Comparison of ENCODE assay signal across 8 cellular contexts in genomic region chr20:63968928-63969760, GRCh38. TPM values are rescaled to one million over a fixed set of nuclear protein-coding genes. Genes with fewer than 3 reads are reported as not detected.
DNase-seq lines count a peak whose midpoint lies in the region; ATAC-seq lines count a peak whose summit lies in the region.

No MANE protein-coding gene starts in this region.

- ATAC-seq in GM21717 (IDR thresholded peaks at IDR 0.05; ENCODE audit: unreplicated experiment) (no peak), HG02870 (IDR thresholded peaks at IDR 0.05; ENCODE audit: unreplicated experiment) (no peak)

- H3K36me3 ChIP-seq in effector memory CD4-positive, alpha-beta T cell (ENCODE audit: control insufficient read depth, insufficient read depth, low read length) = no peaks in the 10 kb centered on the region
- peaks cover 5% of the 10 kb centered on the region for H3K36me3 ChIP-seq in mucosa of stomach (ENCODE audit: control insufficient read depth, insufficient read depth, low read length)
- no peaks in the 10 kb centered on the region for H3K36me3 ChIP-seq in urinary bladder (ENCODE audit: insufficient read depth)

- H3K27ac Mint-ChIP-seq in T-helper 1 cell treated with Interleukin-12 subunit alpha and Interleukin-12 subunit beta and Interleukin-4 antibody, amounts not matched to agents 30 μg/mL and 1 μg/mL, for 36 hours = peak overlapping the region; percentile 80

- no peaks in the 10 kb centered on the region for H3K9me3 Mint-ChIP-seq in T-helper 1 cell treated with Interleukin-12 subunit alpha and Interleukin-12 subunit beta and Interleukin-4 antibody, amounts not matched to agents 30 μg/mL and 1 μg/mL, for 36 hours

- H3K9ac ChIP-seq in mucosa of stomach (ENCODE audit: low read length) = peak overlapping the region; percentile 76

- H3K4me3 Mint-ChIP-seq in T-helper 1 cell treated with Interleukin-12 subunit alpha and Interleukin-12 subunit beta and Interleukin-4 antibody, amounts not matched to agents 30 μg/mL and 1 μg/mL, for 36 hours = peak overlapping the region; percentile 85

- H3K9me3 ChIP-seq in effector memory CD4-positive, alpha-beta T cell (ENCODE audit: control insufficient read depth, low read length) = no peaks in the 10 kb centered on the region
- H3K9me3 ChIP-seq in mucosa of stomach (ENCODE audit: control insufficient read depth, low read length) = peaks cover 6% of the 10 kb centered on the region

- peaks cover 26% of the 10 kb centered on the region for H3K36me3 Mint-ChIP-seq in T-helper 1 cell treated with Interleukin-12 subunit alpha and Interleukin-12 subunit beta and Interleukin-4 antibody, amounts not matched to agents 30 μg/mL and 1 μg/mL, for 36 hours (ENCODE audit: low read depth)

- DNase-seq in DMS53 (lab: John Stamatoyannopoulos, UW) = peak; percentile 54
- DNase-seq in DMS53 treated with DMSO at 0.1 percent for 48 hours (lab: John Stamatoyannopoulos, UW; ENCODE audit: unreplicated experiment) = no peak
- no peak for DNase-seq in effector memory CD4-positive, alpha-beta T cell

- peaks cover 18% of the 10 kb centered on the region for H3K4me1 Mint-ChIP-seq in T-helper 1 cell treated with Interleukin-12 subunit alpha and Interleukin-12 subunit beta and Interleukin-4 antibody, amounts not matched to agents 30 μg/mL and 1 μg/mL, for 36 hours (ENCODE audit: low read depth)

- peaks cover 11% of the 10 kb centered on the region for H3K4me1 ChIP-seq in effector memory CD4-positive, alpha-beta T cell (ENCODE audit: control insufficient read depth, insufficient read depth, low read length, poor library complexity, severe bottlenecking)
- H3K4me1 ChIP-seq in mucosa of stomach (ENCODE audit: control insufficient read depth, insufficient read depth, low read length) (peaks cover 23% of the 10 kb centered on the region), urinary bladder (ENCODE audit: insufficient read depth) (no peaks in the 10 kb centered on the region)

- WGBS in urinary bladder = under 1% methylated on average over 70 of the region's 70 CpGs

- H3K27ac ChIP-seq in effector memory CD4-positive, alpha-beta T cell (ENCODE audit: insufficient read depth, low read length, poor library complexity, severe bottlenecking) = peak overlapping the region; percentile 74
- peak overlapping the region; percentile 32 for H3K27ac ChIP-seq in urinary bladder (ENCODE audit: low read depth)

- H3K27me3 ChIP-seq in effector memory CD4-positive, alpha-beta T cell (replicated peaks; ENCODE audit: control insufficient read depth, insufficient read depth, low read length, poor library complexity, severe bottlenecking) = no peaks in the 10 kb centered on the region
- H3K27me3 ChIP-seq in mucosa of stomach (ENCODE audit: control insufficient read depth, insufficient read depth, low read length) = peaks cover 4% of the 10 kb centered on the region

- no peaks in the 10 kb centered on the region for H3K27me3 Mint-ChIP-seq in T-helper 1 cell treated with Interleukin-12 subunit alpha and Interleukin-12 subunit beta and Interleukin-4 antibody, amounts not matched to agents 30 μg/mL and 1 μg/mL, for 36 hours (ENCODE audit: low read depth)

- peak overlapping the region; percentile 49 for H3K4me3 ChIP-seq in effector memory CD4-positive, alpha-beta T cell (ENCODE audit: insufficient read depth, low read depth, low read length, poor library complexity, severe bottlenecking)
- H3K4me3 ChIP-seq in mucosa of stomach (ENCODE audit: low read length) (peak overlapping the region; percentile 31), urinary bladder (ENCODE audit: low read depth, low read length) (peak overlapping the region; percentile 93)

RNA-seq across cellular contexts. Expression of gene ZNF512B, which starts 0.6 kb away (rescaled TPM):
- 8.7 TPM for total RNA-seq in urinary bladder
- polyA plus RNA-seq in urinary bladder = 13.8 TPM

RNA-seq across cellular contexts. Expression of gene SAMD10, which starts 10.3 kb away (rescaled TPM):
- 1.8 TPM for total RNA-seq in urinary bladder
- 3.8 TPM for polyA plus RNA-seq in urinary bladder

RNA-seq across cellular contexts. Expression of gene PRPF6, which starts 11.8 kb away (rescaled TPM):
- 44.1 TPM for total RNA-seq in urinary bladder
- 71.8 TPM for polyA plus RNA-seq in urinary bladder

RNA-seq across cellular contexts. Expression of gene UCKL1, which starts 12.9 kb away (rescaled TPM):
- total RNA-seq in urinary bladder = 20.1 TPM
- polyA plus RNA-seq in urinary bladder = 41.2 TPM

Comparison
In these comparisons a context has a peak if more than half of its experiments do, and no peak if none do; other contexts are left out.
1. H3K4me3 ChIP-seq: peak in every context shown above with its lines; median percentile 93 in urinary bladder; 49 in effector memory CD4-positive, alpha-beta T cell; 31 in mucosa of stomach.